1 cellular context compared by ENCODE assay signal in the genomic region with DNA sequence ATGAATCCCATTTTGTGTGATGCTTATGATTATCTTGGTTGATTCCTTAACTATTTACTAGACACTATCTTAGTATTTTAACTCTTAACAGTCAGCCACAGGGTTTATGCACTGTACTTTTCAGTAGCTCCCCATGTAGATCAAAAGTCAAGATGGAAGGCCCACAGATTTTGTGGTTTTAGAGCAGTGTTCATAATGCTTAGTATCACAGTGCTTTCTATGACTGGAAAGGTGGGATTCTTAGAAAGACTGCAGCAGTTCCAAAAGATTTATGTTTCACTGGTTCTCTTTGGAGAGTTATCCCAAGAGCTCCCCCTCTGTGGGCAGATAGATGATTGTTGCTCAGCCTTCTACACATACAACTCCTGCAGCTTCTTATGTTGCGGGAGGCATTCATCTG.
TF ChIP-seq lines count a peak whose summit lies in the region.

No MANE protein-coding gene starts in this region.

TF ChIP-seq in WTC11, 78 proteins besides CTCF, POLR2A, EP300 and RAD21 (continued from another document):
- no peak for TF ChIP-seq ATF2 (CRISPR knock-in tag; IDR thresholded peaks at IDR 0.05; ENCODE audit: borderline replicate concordance, low read depth)
- TF ChIP-seq, protein P1, sequence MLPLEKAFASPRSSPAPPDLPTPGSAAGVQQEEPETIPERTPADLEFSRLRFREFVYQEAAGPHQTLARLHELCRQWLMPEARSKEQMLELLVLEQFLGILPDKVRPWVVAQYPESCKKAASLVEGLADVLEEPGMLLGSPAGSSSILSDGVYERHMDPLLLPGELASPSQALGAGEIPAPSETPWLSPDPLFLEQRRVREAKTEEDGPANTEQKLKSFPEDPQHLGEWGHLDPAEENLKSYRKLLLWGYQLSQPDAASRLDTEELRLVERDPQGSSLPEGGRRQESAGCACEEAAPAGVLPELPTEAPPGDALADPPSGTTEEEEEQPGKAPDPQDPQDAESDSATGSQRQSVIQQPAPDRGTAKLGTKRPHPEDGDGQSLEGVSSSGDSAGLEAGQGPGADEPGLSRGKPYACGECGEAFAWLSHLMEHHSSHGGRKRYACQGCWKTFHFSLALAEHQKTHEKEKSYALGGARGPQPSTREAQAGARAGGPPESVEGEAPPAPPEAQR (CRISPR knock-in tag; IDR thresholded peaks at IDR 0.05): no peak
- no peak for TF ChIP-seq TEAD1 (CRISPR knock-in tag; IDR thresholded peaks at IDR 0.05)
- no peak for TF ChIP-seq EMX1 (CRISPR knock-in tag; IDR thresholded peaks at IDR 0.05)
- no peak for TF ChIP-seq TEAD4 (CRISPR knock-in tag; IDR thresholded peaks at IDR 0.05)
- TF ChIP-seq GRHL2 (CRISPR knock-in tag; IDR thresholded peaks at IDR 0.05; ENCODE audit: insufficient replicate concordance, severe bottlenecking): no peak
- no peak for TF ChIP-seq SP1 (CRISPR knock-in tag; conservative IDR thresholded peaks at IDR 0.05)
- no peak for TF ChIP-seq ZNF423 (CRISPR knock-in tag; IDR thresholded peaks at IDR 0.05)
- TF ChIP-seq, protein P2, sequence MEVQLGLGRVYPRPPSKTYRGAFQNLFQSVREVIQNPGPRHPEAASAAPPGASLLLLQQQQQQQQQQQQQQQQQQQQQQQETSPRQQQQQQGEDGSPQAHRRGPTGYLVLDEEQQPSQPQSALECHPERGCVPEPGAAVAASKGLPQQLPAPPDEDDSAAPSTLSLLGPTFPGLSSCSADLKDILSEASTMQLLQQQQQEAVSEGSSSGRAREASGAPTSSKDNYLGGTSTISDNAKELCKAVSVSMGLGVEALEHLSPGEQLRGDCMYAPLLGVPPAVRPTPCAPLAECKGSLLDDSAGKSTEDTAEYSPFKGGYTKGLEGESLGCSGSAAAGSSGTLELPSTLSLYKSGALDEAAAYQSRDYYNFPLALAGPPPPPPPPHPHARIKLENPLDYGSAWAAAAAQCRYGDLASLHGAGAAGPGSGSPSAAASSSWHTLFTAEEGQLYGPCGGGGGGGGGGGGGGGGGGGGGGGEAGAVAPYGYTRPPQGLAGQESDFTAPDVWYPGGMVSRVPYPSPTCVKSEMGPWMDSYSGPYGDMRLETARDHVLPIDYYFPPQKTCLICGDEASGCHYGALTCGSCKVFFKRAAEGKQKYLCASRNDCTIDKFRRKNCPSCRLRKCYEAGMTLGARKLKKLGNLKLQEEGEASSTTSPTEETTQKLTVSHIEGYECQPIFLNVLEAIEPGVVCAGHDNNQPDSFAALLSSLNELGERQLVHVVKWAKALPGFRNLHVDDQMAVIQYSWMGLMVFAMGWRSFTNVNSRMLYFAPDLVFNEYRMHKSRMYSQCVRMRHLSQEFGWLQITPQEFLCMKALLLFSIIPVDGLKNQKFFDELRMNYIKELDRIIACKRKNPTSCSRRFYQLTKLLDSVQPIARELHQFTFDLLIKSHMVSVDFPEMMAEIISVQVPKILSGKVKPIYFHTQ (CRISPR knock-in tag; IDR thresholded peaks at IDR 0.05): no peak
- no peak for TF ChIP-seq GTF2I (CRISPR knock-in tag; conservative IDR thresholded peaks at IDR 0.05)
- TF ChIP-seq NFE2L1 (CRISPR knock-in tag; IDR thresholded peaks at IDR 0.05): no peak
- no peak for TF ChIP-seq ZNF263 (CRISPR knock-in tag; IDR thresholded peaks at IDR 0.05; ENCODE audit: low read depth)
- TF ChIP-seq ZNF121 (CRISPR knock-in tag; IDR thresholded peaks at IDR 0.05): no peak
- TF ChIP-seq, protein P3, sequence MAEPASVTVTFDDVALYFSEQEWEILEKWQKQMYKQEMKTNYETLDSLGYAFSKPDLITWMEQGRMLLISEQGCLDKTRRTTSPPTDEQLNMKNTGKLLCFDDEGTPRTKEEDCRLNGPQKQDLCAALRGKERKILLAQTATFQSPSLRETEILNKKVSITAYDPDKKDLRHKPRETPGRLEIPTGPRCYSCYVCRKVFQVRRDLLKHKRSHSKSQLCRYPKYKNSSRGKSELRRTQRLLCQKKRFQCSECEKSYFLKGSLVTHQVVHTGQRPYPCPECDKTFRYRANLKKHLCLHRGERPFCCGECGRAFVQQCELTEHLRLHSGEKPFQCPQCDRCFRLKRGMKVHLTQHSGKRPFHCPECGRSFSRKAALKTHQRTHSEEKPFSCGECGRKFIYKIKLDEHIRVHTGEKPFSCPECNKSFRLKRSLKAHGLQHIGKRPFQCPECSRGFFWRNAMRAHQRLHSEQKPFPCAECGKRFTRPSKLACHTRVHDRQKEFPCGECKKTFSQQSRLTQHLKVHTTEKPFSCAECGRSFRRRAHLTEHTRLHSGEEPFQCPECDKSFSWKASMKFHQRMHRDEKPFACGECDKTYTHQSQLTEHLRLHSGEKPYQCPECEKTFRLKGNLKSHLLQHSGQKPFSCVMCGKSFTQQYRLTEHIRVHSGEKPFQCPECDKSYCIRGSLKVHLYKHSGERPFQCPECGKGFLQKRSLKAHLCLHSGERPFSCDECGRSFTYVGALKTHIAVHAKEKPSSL (CRISPR knock-in tag; conservative IDR thresholded peaks at IDR 0.05): no peak
- no peak for TF ChIP-seq SOX15 (CRISPR knock-in tag; IDR thresholded peaks at IDR 0.05)
TF ChIP-seq in WTC11: peak in this region for 0.
